In the genomic region with DNA sequence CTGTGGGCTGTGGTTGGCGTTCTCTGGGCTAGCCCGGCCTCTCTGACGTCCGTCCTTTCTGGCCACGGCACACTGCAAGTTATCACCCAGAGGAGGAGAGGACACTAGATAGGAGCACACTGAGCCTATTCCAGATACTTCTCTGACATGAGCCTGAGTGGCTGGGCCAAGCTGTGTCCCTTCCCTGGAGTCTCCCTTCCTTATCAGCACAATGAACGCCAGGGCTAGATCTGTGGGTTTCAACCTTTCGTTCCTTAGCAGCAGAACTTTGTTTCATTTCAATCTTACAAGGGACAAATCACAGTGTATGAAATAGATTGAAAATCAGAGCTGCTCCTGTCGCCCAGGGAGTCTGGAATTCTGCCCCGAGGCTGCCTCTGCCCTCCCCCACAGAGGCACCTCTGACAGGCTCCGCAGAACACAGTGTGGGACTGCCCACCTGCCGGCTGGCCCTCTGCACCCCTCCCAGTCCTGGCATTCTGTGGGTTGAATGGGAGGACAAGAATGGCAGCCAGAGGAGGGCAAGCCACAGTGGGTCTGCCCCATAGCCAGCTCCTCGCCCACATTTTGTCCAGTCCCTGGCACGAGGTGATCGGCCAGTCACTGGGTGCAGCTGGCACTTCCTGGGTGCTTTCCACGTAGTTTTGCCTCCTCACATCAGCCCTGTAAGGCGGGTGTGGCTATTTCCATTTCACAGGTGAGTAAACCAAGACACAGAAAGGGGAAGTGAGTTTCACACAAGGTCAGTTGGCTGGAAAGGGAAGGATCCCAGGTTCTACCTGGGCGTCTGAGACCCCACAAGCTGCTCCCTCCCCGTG, we compare ENCODE assay signal across 8 cellular contexts.
DNase-seq lines count a peak whose midpoint lies in the region; ATAC-seq and TF ChIP-seq lines count a peak whose summit lies in the region.

No MANE protein-coding gene starts in this region.

- peak; percentile 35 for ATAC-seq in HG03342 (IDR thresholded peaks at IDR 0.05; ENCODE audit: unreplicated experiment)
- no peak for ATAC-seq in HG03469 (IDR thresholded peaks at IDR 0.05; ENCODE audit: unreplicated experiment)
- ATAC-seq in HG02970 (IDR thresholded peaks at IDR 0.05; ENCODE audit: low FRiP score, unreplicated experiment) = no peak

- peaks cover 56% of the 10 kb centered on the region for H3K4me1 ChIP-seq in mucosa of stomach (ENCODE audit: control insufficient read depth, insufficient read depth, low read length)

- no peak for TF ChIP-seq CTCF in cardiac fibroblast (IDR thresholded peaks at IDR 0.05; ENCODE audit: low read depth, low read length)

- no peaks in the 10 kb centered on the region for H3K36me3 ChIP-seq in mucosa of stomach (ENCODE audit: control insufficient read depth, insufficient read depth, low read length)

- H3K27me3 ChIP-seq in mucosa of stomach (ENCODE audit: control insufficient read depth, insufficient read depth, low read length) = no peaks in the 10 kb centered on the region

- H3K9ac ChIP-seq in mucosa of stomach (ENCODE audit: low read length) = peak overlapping the region; percentile 49

- H3K4me3 ChIP-seq in cardiac fibroblast (replicated peaks in 1 of 2; ENCODE audit: low read depth in 2 of 2, low read length in 2 of 2) (no peak overlapping the region), mucosa of stomach (ENCODE audit: low read length) (no peak overlapping the region)

- peak in 2 of 3 experiments; percentile 29 to 43 for DNase-seq in NCI-H1417 (lab: John Stamatoyannopoulos, UW)
- DNase-seq in NCI-H1417 treated with DMSO at 0.1 percent for 48 hours (lab: John Stamatoyannopoulos, UW) = no peak
- DNase-seq in cardiac fibroblast (ENCODE audit: low read depth in 2 of 2) = peak; percentile 54 to 84
- DNase-seq in UCSD-AML1 (lab: John Stamatoyannopoulos, UW; ENCODE audit: unreplicated experiment) = no peak

- no peaks in the 10 kb centered on the region for H3K9me3 ChIP-seq in mucosa of stomach (ENCODE audit: control insufficient read depth, low read length)

Comparison
In these comparisons a context has a peak if more than half of its experiments do, and no peak if none do; other contexts are left out.
1. DNase-seq: peak in NCI-H1417 (2 of 3) and cardiac fibroblast (2 of 2); none in NCI-H1417 treated with DMSO at 0.1 percent for 48 hours (single experiment) and UCSD-AML1 (single experiment).